ENCODE assay signal across 28 cellular contexts in the genomic region with DNA sequence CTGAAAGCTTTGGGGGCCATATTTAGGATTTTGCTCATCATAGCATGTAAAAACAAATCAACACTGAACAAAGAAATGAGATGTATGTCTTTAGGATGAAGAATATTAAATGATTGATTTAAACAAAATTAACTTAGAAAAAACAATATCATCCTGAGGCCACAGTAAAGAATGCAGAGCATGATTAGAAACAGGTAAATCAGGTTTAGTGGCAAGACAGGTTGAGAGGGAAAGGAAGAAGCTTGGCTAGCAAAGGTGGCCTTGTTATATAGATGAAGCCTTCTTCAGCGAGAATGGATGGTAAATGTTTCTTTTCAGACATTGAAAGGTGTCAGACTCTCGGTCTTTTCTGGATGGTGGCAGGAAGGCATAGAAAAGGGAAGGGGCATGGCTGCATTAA. TPM values are rescaled to one million over a fixed set of nuclear protein-coding genes. Genes with fewer than 3 reads are reported as not detected.
"Had no signal": no experiment of that assay in that cellular context is flagged by ENCODE, and none has a peak within 500 bp of the region (broad histone marks: within the 10 kb centered on the region; RNA-seq: fewer than 3 reads in every experiment).

No MANE protein-coding gene starts in this region.

- H3K9ac ChIP-seq: SK-N-SH had no signal

- DNase-seq: activated CD4-positive, alpha-beta T cell treated with anti-CD3 and anti-CD28 coated beads, Interleukin-2, amount 10 ng/mL, durations not matched to agents 24 days and 14 days; activated CD4-positive, alpha-beta T cell treated with anti-CD3 and anti-CD28 coated beads, Interleukin-2, amount 50 U/mL, for 4 hours; activated CD8-positive, alpha-beta T cell treated with anti-CD3 and anti-CD28 coated beads for 36 hours; activated gamma-delta T cell; activated naive CD4-positive, alpha-beta T cell treated with Interleukin-2 at 50 U/mL for 16 hours; activated naive CD8-positive, alpha-beta T cell treated with anti-CD3 and anti-CD28 coated beads, Interleukin-2, amount 10 ng/mL, durations not matched to agents 7 days and 5 days; activated T-cell treated with anti-CD3 and anti-CD28 coated beads, Interleukin-2, amount 50 U/mL, for 24 hours; amygdala; cerebellar nuclear complex; NCI-H1105; NCI-H1417 treated with DMSO at 0.1 percent for 48 hours; NCI-H1694; NCI-H1930; NCI-H345; NCI-H524 treated with DMSO at 0.1 percent for 48 hours; Peyer's patch; RPMI8226; SHP77 treated with DMSO at 0.1 percent for 48 hours; SK-N-SH had no signal

- FAIRE-seq: TTC549 had no signal

- H3K4me2 ChIP-seq: SK-N-SH had no signal

- H3K4me3 ChIP-seq: ascending aorta, Peyer's patch, SJSA1 had no signal

- H3K9me3 ChIP-seq: ascending aorta, Peyer's patch, SJSA1, SK-N-SH had no signal

- H3K27ac ChIP-seq: ascending aorta, Peyer's patch, SJSA1 had no signal

- H3K36me3 ChIP-seq: ascending aorta, Peyer's patch, SJSA1 had no signal

- ATAC-seq: activated CD8-positive, alpha-beta T cell treated with anti-CD3 and anti-CD28 coated beads for 36 hours had no signal

- H3K27me3 ChIP-seq: ascending aorta, Peyer's patch, SJSA1 had no signal

- H3K4me1 ChIP-seq: ascending aorta, Peyer's patch, SJSA1 had no signal

RNA-seq across cellular contexts. Expression of a gene that starts 11.9 kb away (rescaled TPM):
- total RNA-seq: activated CD4-positive, alpha-beta T cell treated with anti-CD3 and anti-CD28 coated beads, Interleukin-2, amount 10 ng/mL, durations not matched to agents 24 days and 14 days; activated CD8-positive, alpha-beta memory T cell treated with anti-CD3 and anti-CD28 coated beads for 36 hours; activated CD8-positive, alpha-beta T cell treated with anti-CD3 and anti-CD28 coated beads for 36 hours; activated naive CD8-positive, alpha-beta T cell treated with anti-CD3 and anti-CD28 coated beads, Interleukin-2, amount 10 ng/mL, durations not matched to agents 7 days and 5 days; activated T-helper 2 cell treated with anti-CD3 and anti-CD28 coated beads, Interferon-gamma antibody, Interleukin-2, Interleukin-4, amounts not matched to agents 10 μg/mL and 5 μg/mL and 100 μg/mL, durations not matched to agents 14 hours and 24 hours and 36 hours; ascending aorta; cardiac septum; M059J; NCI-H460; Peyer's patch; SJSA1 had no signal
- polyA plus RNA-seq: adipose tissue had no signal
